9 cellular contexts compared by ENCODE assay signal in the genomic region with DNA sequence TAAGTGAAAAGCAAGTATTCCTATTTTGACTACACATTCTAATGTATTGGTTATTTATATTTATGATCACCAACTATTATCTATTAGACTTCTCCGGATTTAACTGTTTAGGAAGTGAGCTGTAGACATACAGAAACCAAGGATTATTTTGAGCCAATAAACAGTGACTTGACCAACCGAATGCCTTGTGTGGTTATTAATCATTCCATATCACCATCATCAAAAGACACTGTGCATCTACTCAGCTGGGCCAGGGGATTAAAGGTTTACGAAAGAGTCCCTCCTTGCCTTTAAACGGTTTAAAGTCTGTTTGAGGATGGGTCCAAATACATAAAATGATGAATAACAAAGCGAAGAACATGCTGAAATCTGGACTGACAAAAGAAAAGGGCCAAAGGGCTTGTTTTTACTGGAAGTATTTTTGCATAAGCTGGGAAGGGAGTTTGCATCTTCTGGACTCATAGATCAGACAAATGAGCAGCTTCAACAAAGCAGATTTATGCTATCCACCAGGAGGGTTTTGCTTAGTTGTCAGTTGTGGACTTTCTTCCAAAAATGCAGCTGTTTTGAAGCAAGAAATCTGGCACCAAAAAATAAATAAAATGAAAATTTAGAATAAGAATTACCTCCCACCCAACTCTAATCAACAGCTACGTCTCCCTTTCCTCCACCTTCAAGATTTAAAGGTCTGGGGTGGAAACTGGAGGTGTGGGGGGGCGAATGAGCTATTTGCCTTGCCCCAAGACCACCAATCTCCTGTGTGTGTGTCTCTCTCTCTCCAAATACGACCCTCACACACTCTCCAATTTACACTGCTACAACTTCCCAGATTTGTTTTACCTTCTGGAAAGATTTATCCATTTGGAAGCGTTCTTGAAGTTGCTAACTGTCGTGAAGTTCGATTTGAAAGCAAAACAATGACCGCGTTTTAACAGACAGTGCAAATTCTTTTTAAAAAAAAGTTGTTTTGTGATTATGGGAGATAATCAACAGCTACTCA. TPM values are rescaled to one million over a fixed set of nuclear protein-coding genes. Genes with fewer than 3 reads are reported as not detected.
DNase-seq lines count a peak whose midpoint lies in the region; ATAC-seq and TF ChIP-seq lines count a peak whose summit lies in the region.
"Had no signal": no experiment of that assay in that cellular context is flagged by ENCODE, and none has a peak within 500 bp of the region (broad histone marks: within the 10 kb centered on the region; RNA-seq: fewer than 3 reads in every experiment).

No MANE protein-coding gene starts in this region.

- no peak for TF ChIP-seq CTCF in adrenal gland (IDR thresholded peaks at IDR 0.05)

- no peaks in the 10 kb centered on the region for H3K9me3 Mint-ChIP-seq in activated naive CD4-positive, alpha-beta T cell treated with anti-CD3 and anti-CD28 coated beads, Interleukin-2, amount 50 U/mL, for 24 hours

- no peak for DNase-seq in activated naive CD4-positive, alpha-beta T cell treated with Interleukin-2 at 50 U/mL for 16 hours
- DNase-seq in adrenal gland (no peak), left kidney (ENCODE audit: low read depth, low spot score) (peak; percentile 79), left colon (no peak)

- H3K36me3 Mint-ChIP-seq in activated naive CD4-positive, alpha-beta T cell treated with anti-CD3 and anti-CD28 coated beads, Interleukin-2, amount 50 U/mL, for 24 hours = no peaks in the 10 kb centered on the region

- H3K27me3 ChIP-seq in adrenal gland = no peaks in the 10 kb centered on the region

- intact Hi-C loops in adrenal gland (cut with DNase I) (no loop called here), left colon (cut with DNase I, micrococcal nuclease) (no loop called here)

- no peak overlapping the region for H3K27ac Mint-ChIP-seq in activated naive CD4-positive, alpha-beta T cell treated with anti-CD3 and anti-CD28 coated beads, Interleukin-2, amount 50 U/mL, for 24 hours

- peaks cover 24% of the 10 kb centered on the region for H3K27me3 Mint-ChIP-seq in activated naive CD4-positive, alpha-beta T cell treated with anti-CD3 and anti-CD28 coated beads, Interleukin-2, amount 50 U/mL, for 24 hours

- no peaks in the 10 kb centered on the region for H3K36me3 ChIP-seq in adrenal gland (replicated peaks in 1 of 2)
- H3K36me3 ChIP-seq in urinary bladder (ENCODE audit: insufficient read depth) = no peaks in the 10 kb centered on the region

- H3K4me3 ChIP-seq in adrenal gland (peak overlapping the region in 2 of 4 donors; percentile 14 to 60), urinary bladder (ENCODE audit: low read depth, low read length) (peak overlapping the region; percentile 40)

- H3K27ac ChIP-seq in adrenal gland = peak overlapping the region in 3 of 5 donors; percentile 51 to 80 (median 70)
- peak overlapping the region; percentile 48 for H3K27ac ChIP-seq in urinary bladder (ENCODE audit: low read depth)

- peaks cover 4 to 14% of the 10 kb centered on the region in 2 donors for H3K4me1 ChIP-seq in adrenal gland (replicated peaks in 1 of 2)
- H3K4me1 ChIP-seq in urinary bladder (ENCODE audit: insufficient read depth) = no peaks in the 10 kb centered on the region

- H3K9me3 ChIP-seq in adrenal gland (replicated peaks in 1 of 3) = no peaks in the 10 kb centered on the region

- TF ChIP-seq POLR2A in adrenal gland (IDR thresholded peaks at IDR 0.05) = no peak

- WGBS in adrenal gland, 4 donors = 20 to 31% (median 24%) methylated on average over 13 of the region's 13 CpGs
- WGBS in urinary bladder = 12% methylated on average over 13 of the region's 13 CpGs

- peaks cover 12% of the 10 kb centered on the region for H3K4me1 Mint-ChIP-seq in activated naive CD4-positive, alpha-beta T cell treated with anti-CD3 and anti-CD28 coated beads, Interleukin-2, amount 50 U/mL, for 24 hours

- ATAC-seq in GM21390 (IDR thresholded peaks at IDR 0.05; ENCODE audit: unreplicated experiment) (no peak), left colon (no peak), GM19328 (IDR thresholded peaks at IDR 0.05; ENCODE audit: unreplicated experiment) (no peak)

- peak overlapping the region; percentile 77 for H3K4me3 Mint-ChIP-seq in activated naive CD4-positive, alpha-beta T cell treated with anti-CD3 and anti-CD28 coated beads, Interleukin-2, amount 50 U/mL, for 24 hours

RNA-seq across cellular contexts. Expression of gene ID4, which starts 33.5 kb away (rescaled TPM):
- total RNA-seq in adrenal gland = 10 to 100 TPM in 1 of 8 donors, 1 to 10 TPM in 7; 1.5 to 12.4 (median 6.3) TPM
- polyA plus RNA-seq in adrenal gland = 1 to 10 TPM; 5.3 to 9.7 (median 9.3) TPM
- 102 TPM for total RNA-seq in urinary bladder
- 50.2 TPM for polyA plus RNA-seq in urinary bladder
- 1 to 10 TPM; 2.8 to 7.1 TPM for total RNA-seq in left colon
- total RNA-seq: T-helper 2 cell treated with Interferon-gamma antibody and Interleukin-4, amounts not matched to agents 100 ng/mL and 5 ng/mL, for 36 hours had no signal
